In genomic region chr1:211511030-211511429, GRCh38 we compare ENCODE assay signal across 10 cellular contexts. TPM values are rescaled to one million over a fixed set of nuclear protein-coding genes. Genes with fewer than 3 reads are reported as not detected.
"Had no signal": no experiment of that assay in that cellular context is flagged by ENCODE, and none has a peak within 500 bp of the region (broad histone marks: within the 10 kb centered on the region; RNA-seq: fewer than 3 reads in every experiment).

No MANE protein-coding gene starts in this region.

- H3K4me3 ChIP-seq: K562 had no signal

- ATAC-seq: HepG2, K562 had no signal

- FAIRE-seq: HepG2, HTR-8/SVneo, K562 had no signal

- H3K4me3 Mint-ChIP-seq: IgD-negative memory B cell had no signal

- H3K27ac Mint-ChIP-seq: IgD-negative memory B cell had no signal

- H3K9me3 Mint-ChIP-seq: IgD-negative memory B cell had no signal

- H3K36me3 Mint-ChIP-seq: IgD-negative memory B cell had no signal

- DNase-seq: IMR-90, KBM-7, KG1 had no signal

- H3K27ac ChIP-seq: HL-60 had no signal

RNA-seq across cellular contexts. Expression of gene RD3, which starts 19.1 kb away (rescaled TPM):
- total RNA-seq: HepG2, HT-29, HT1080, IMR-90, K562 had no signal
- polyA plus RNA-seq: HepG2, IgD-negative memory B cell, IMR-90, K562 had no signal
